Comparison of ENCODE assay signal across 8 cellular contexts in genomic region chr19:35716985-35717664, GRCh38. TPM values are rescaled to one million over a fixed set of nuclear protein-coding genes. Genes with fewer than 3 reads are reported as not detected.
A peak's percentile ranks its signal among the peaks of the same experiment; 100 is the strongest.
DNase-seq lines count a peak whose midpoint lies in the region; ATAC-seq and TF ChIP-seq lines count a peak whose summit lies in the region.

No MANE protein-coding gene starts in this region.

- DNase-seq in GM03348 (ENCODE audit: low spot score) (peak; percentile 98), HAP-1 (ENCODE audit: low spot score in 2 of 2) (peak; percentile 97), MM.1S (peak; percentile 96), SK-N-DZ (ENCODE audit: low spot score) (peak; percentile 94), glomerular visceral epithelial cell (ENCODE audit: extremely low spot score) (peak; percentile 86), osteocyte (ENCODE audit: extremely low spot score, unreplicated experiment) (peak; percentile 96)
- DNase-seq in activated naive CD4-positive, alpha-beta T cell treated with anti-CD3 and anti-CD28 coated beads, Interleukin-2, amount 50 U/mL, for 72 hours (ENCODE audit: low spot score in 2 of 2): peak; percentile 78 to 84

- peak overlapping the region; percentile 64; the same call in 1 of the 2 replicates for H3K9ac ChIP-seq in MM.1S (ENCODE audit: low read length)

- peaks cover 7% of the 10 kb centered on the region; the same call in 1 of the 2 replicates for H3F3A ChIP-seq in MM.1S (ENCODE audit: insufficient read depth, low read length)

- under 1% methylated on average over 61 of the region's 61 CpGs for WGBS in thymus

- peak overlapping the region; percentile 93 to 97 for H3K27ac Mint-ChIP-seq in activated naive CD4-positive, alpha-beta T cell treated with anti-CD3 and anti-CD28 coated beads, Interleukin-2, amount 50 U/mL, for 72 hours
- peak overlapping the region; percentile 98 for H3K27ac Mint-ChIP-seq in osteocyte (ENCODE audit: unreplicated experiment)

- peak overlapping the region; percentile 15; the same call in 1 of the 2 replicates for H3K27ac ChIP-seq in MM.1S (ENCODE audit: low read length)
- H3K27ac ChIP-seq in thymus (ENCODE audit: low read depth): peak overlapping the region; percentile 87

- no peaks in the 10 kb centered on the region for H3K9me3 Mint-ChIP-seq in activated naive CD4-positive, alpha-beta T cell treated with anti-CD3 and anti-CD28 coated beads, Interleukin-2, amount 50 U/mL, for 72 hours
- H3K9me3 Mint-ChIP-seq in osteocyte (ENCODE audit: unreplicated experiment): no peaks in the 10 kb centered on the region

- no peaks in the 10 kb centered on the region for H3K27me3 Mint-ChIP-seq in osteocyte (ENCODE audit: unreplicated experiment)

- peak overlapping the region; percentile 91 for H3K4me3 Mint-ChIP-seq in osteocyte (ENCODE audit: unreplicated experiment)

- H4K20me1 ChIP-seq in MM.1S (ENCODE audit: insufficient read depth, low read length): no peaks in the 10 kb centered on the region

- H3K27me3 ChIP-seq in HAP-1 (ENCODE audit: low read depth): no peaks in the 10 kb centered on the region
- H3K27me3 ChIP-seq in MM.1S (replicated peaks; ENCODE audit: insufficient read depth, low read length): peaks cover 20% of the 10 kb centered on the region
- peaks cover 9% of the 10 kb centered on the region for H3K27me3 ChIP-seq in thymus (ENCODE audit: control insufficient read depth, insufficient read depth)

- H3K36me3 ChIP-seq in HAP-1 (replicated peaks) (peaks cover 12% of the 10 kb centered on the region), MM.1S (replicated peaks; ENCODE audit: insufficient read depth, low read length) (no peaks in the 10 kb centered on the region), thymus (ENCODE audit: control insufficient read depth, insufficient read depth) (peaks cover 28% of the 10 kb centered on the region)

- peaks cover 39 to 41% of the 10 kb centered on the region in 2 donors for H3K36me3 Mint-ChIP-seq in activated naive CD4-positive, alpha-beta T cell treated with anti-CD3 and anti-CD28 coated beads, Interleukin-2, amount 50 U/mL, for 72 hours
- H3K36me3 Mint-ChIP-seq in osteocyte (ENCODE audit: unreplicated experiment): peaks cover 9% of the 10 kb centered on the region

- H3K9me3 ChIP-seq in HAP-1: no peaks in the 10 kb centered on the region
- no peaks in the 10 kb centered on the region for H3K9me3 ChIP-seq in MM.1S (replicated peaks; ENCODE audit: insufficient read depth, low read length)
- peaks cover 1% of the 10 kb centered on the region for H3K9me3 ChIP-seq in thymus (ENCODE audit: control insufficient read depth)

- H2AFZ ChIP-seq in MM.1S (ENCODE audit: low read length): peak overlapping the region; percentile 98

- peak overlapping the region; percentile 93 for H3K4me2 ChIP-seq in MM.1S (ENCODE audit: low read depth, low read length)

- H3K4me3 ChIP-seq in HAP-1 (peak overlapping the region; percentile 55), MM.1S (ENCODE audit: low read length) (peak overlapping the region; percentile 72), thymus (ENCODE audit: low read length) (peak overlapping the region; percentile 77)

- in situ Hi-C loops in HAP-1 (cut with MboI; ENCODE audit: low sequenced_read_pairs): loop anchor here (5.0 kb wide), 1 partner anchor 170 kb away; the partner anchor contains the start of gene TMEM147

- H3K4me1 ChIP-seq in HAP-1 (peaks cover 9% of the 10 kb centered on the region), MM.1S (ENCODE audit: low read length) (peaks cover 9% of the 10 kb centered on the region; the same call in 1 of the 2 replicates), thymus (ENCODE audit: control insufficient read depth, insufficient read depth, low read length) (peaks cover 21% of the 10 kb centered on the region)

- peak; percentile 39 to 74 for ATAC-seq in activated naive CD4-positive, alpha-beta T cell treated with anti-CD3 and anti-CD28 coated beads, Interleukin-2, amount 50 U/mL, for 72 hours

- no peaks in the 10 kb centered on the region for H3K9me2 ChIP-seq in MM.1S (replicated peaks; ENCODE audit: insufficient read depth, low read length)

- H3K4me1 Mint-ChIP-seq in osteocyte (ENCODE audit: unreplicated experiment): peaks cover 26% of the 10 kb centered on the region

- TF ChIP-seq CTCF in MM.1S (IDR thresholded peaks at IDR 0.05; ENCODE audit: low read length) (peak; percentile 84), osteocyte (IDR thresholded peaks at IDR 0.05) (peak; percentile 94)

- H3K79me2 ChIP-seq in MM.1S (ENCODE audit: low read length): peaks cover 35% of the 10 kb centered on the region

RNA-seq across cellular contexts. Expression of gene KMT2B, which starts 0.7 kb away (rescaled TPM):
- polyA plus RNA-seq in SK-N-DZ (2014; cell fraction: cytosol; rRNA removed): 6.6 and 12.6 TPM in 2 replicates
- polyA plus RNA-seq in SK-N-DZ (2014; cell fraction: nucleus; rRNA removed): 28.9 and 69.4 TPM in 2 replicates
- 100 to 1,000 TPM in 1 of 2 donors, 10 to 100 TPM in 1; 54.6 to 200 TPM for total RNA-seq in activated naive CD4-positive, alpha-beta T cell treated with anti-CD3 and anti-CD28 coated beads, Interleukin-2, amount 50 U/mL, for 72 hours
- 45.1 and 45.3 TPM in 2 replicates for total RNA-seq in osteocyte
- 39.0 TPM for polyA plus RNA-seq in thymus

RNA-seq across cellular contexts. Expression of gene ZBTB32, which starts 12.8 kb away (rescaled TPM):
- polyA plus RNA-seq in SK-N-DZ (2014; cell fraction: cytosol; rRNA removed): 0.96 TPM in 1 of 2 replicates, not detected in the other
- polyA plus RNA-seq in SK-N-DZ (2014; cell fraction: nucleus; rRNA removed): not detected in 2 replicates
- total RNA-seq in activated naive CD4-positive, alpha-beta T cell treated with anti-CD3 and anti-CD28 coated beads, Interleukin-2, amount 50 U/mL, for 72 hours: 100 to 1,000 TPM; 181 to 198 TPM
- not detected in 2 replicates for total RNA-seq in osteocyte
- 2.0 TPM for polyA plus RNA-seq in thymus

RNA-seq across cellular contexts. Expression of gene IGFLR1, which starts 25.1 kb away (rescaled TPM):
- 22.5 and 25.0 TPM in 2 replicates for polyA plus RNA-seq in SK-N-DZ (2014; cell fraction: cytosol; rRNA removed)
- polyA plus RNA-seq in SK-N-DZ (2014; cell fraction: nucleus; rRNA removed): 14.4 and 27.5 TPM in 2 replicates
- total RNA-seq in activated naive CD4-positive, alpha-beta T cell treated with anti-CD3 and anti-CD28 coated beads, Interleukin-2, amount 50 U/mL, for 72 hours: 100 to 1,000 TPM in 1 of 2 donors, 10 to 100 TPM in 1; 74.6 to 245 TPM
- 2.3 and 3.1 TPM in 2 replicates for total RNA-seq in osteocyte
- 67.8 TPM for polyA plus RNA-seq in thymus

RNA-seq across cellular contexts. Expression of gene U2AF1L4, which starts 28.1 kb away (rescaled TPM):
- polyA plus RNA-seq in SK-N-DZ (2014; cell fraction: cytosol; rRNA removed): 8.7 and 9.0 TPM in 2 replicates
- 28.2 and 29.5 TPM in 2 replicates for polyA plus RNA-seq in SK-N-DZ (2014; cell fraction: nucleus; rRNA removed)
- 10 to 100 TPM; 33.8 to 69.0 TPM for total RNA-seq in activated naive CD4-positive, alpha-beta T cell treated with anti-CD3 and anti-CD28 coated beads, Interleukin-2, amount 50 U/mL, for 72 hours
- total RNA-seq in osteocyte: 35.9 and 44.9 TPM in 2 replicates
- polyA plus RNA-seq in thymus: 45.0 TPM

RNA-seq across cellular contexts. Expression of gene PSENEN, which starts 28.3 kb away (rescaled TPM):
- polyA plus RNA-seq in SK-N-DZ (2014; cell fraction: cytosol; rRNA removed): 28.7 and 40.4 TPM in 2 replicates
- polyA plus RNA-seq in SK-N-DZ (2014; cell fraction: nucleus; rRNA removed): 22.9 and 29.9 TPM in 2 replicates
- 10 to 100 TPM; 43.2 to 49.4 TPM for total RNA-seq in activated naive CD4-positive, alpha-beta T cell treated with anti-CD3 and anti-CD28 coated beads, Interleukin-2, amount 50 U/mL, for 72 hours
- total RNA-seq in osteocyte: 71.4 and 72.6 TPM in 2 replicates
- polyA plus RNA-seq in thymus: 104 TPM

Comparison
In these comparisons a context has a peak if more than half of its experiments do, and no peak if none do; other contexts are left out.
1. Peak in every context shown above with its lines: DNase-seq, ATAC-seq, H3K4me3 ChIP-seq and H3K27ac ChIP-seq.
2. RNA of gene ZBTB32, which starts 12.8 kb away (total RNA-seq): 181 to 198 TPM in activated naive CD4-positive, alpha-beta T cell treated with anti-CD3 and anti-CD28 coated beads, Interleukin-2, amount 50 U/mL, for 72 hours; not detected in osteocyte; every median in the first group is over 100 times any median in the second.
3. RNA of gene IGFLR1, which starts 25.1 kb away (total RNA-seq): 74.6 to 245 TPM in activated naive CD4-positive, alpha-beta T cell treated with anti-CD3 and anti-CD28 coated beads, Interleukin-2, amount 50 U/mL, for 72 hours; 2.3 to 3.1 TPM in osteocyte; every median in the first group is over 10 times any median in the second.